In the genomic region with DNA sequence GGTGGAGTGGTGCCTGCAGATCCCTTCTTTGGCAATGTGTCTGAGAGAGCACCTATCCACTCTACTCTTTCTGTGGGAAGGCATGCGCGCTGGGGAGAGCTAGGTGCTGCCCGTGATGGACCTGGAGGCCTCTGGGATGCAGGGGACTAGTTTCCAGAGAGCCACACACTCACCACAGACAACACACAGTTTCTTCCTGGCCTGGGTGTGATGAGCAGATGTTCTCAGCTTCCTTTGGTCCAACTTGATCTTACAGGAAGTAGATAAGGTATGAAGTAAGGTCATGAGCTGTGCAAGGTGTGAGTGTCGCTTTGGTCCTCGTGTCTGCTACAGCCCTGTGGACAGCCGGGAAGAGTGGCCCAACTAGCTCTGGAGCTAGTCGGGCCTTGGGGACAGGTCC, we compare ENCODE assay signal across 10 cellular contexts. TPM values are rescaled to one million over a fixed set of nuclear protein-coding genes. Genes with fewer than 3 reads are reported as not detected.
DNase-seq lines count a peak whose midpoint lies in the region; ATAC-seq and TF ChIP-seq lines count a peak whose summit lies in the region.
"Had no signal": no experiment of that assay in that cellular context is flagged by ENCODE, and none has a peak within 500 bp of the region (broad histone marks: within the 10 kb centered on the region; RNA-seq: fewer than 3 reads in every experiment).

No MANE protein-coding gene starts in this region.

- POLR2A ChIA-PET in GM10248 (lab: Yijun Ruan, JAX) = no interaction called here

- peaks cover 61% of the 10 kb centered on the region for H4K20me1 ChIP-seq in BLaER1

- peaks cover 64% of the 10 kb centered on the region for H3K4me1 ChIP-seq in BLaER1

- H3K27me3 ChIP-seq in BLaER1 = no peaks in the 10 kb centered on the region
- H3K27me3 ChIP-seq: BE2C had no signal

- no peak for TF ChIP-seq CTCF in GM10248 (IDR thresholded peaks at IDR 0.05; ENCODE audit: control extremely low read depth, extremely low read depth, low read depth, missing control alignments)

- H3K4me3 Mint-ChIP-seq in IgD-negative memory B cell = peak overlapping the region; percentile 36 to 99 (median 49)
- peak overlapping the region; percentile 52 for H3K4me3 Mint-ChIP-seq in activated T-helper 17 cell treated with anti-CD3 and anti-CD28 coated beads, Interleukin-2, amount 50 U/mL, for 72 hours
- H3K4me3 Mint-ChIP-seq in naive B cell = peak overlapping the region in 7 of 8 donors; percentile 2 to 94 (median 56)

- no peak overlapping the region for H3K4me3 ChIP-seq in BLaER1

- no peak for ATAC-seq in activated T-helper 17 cell treated with anti-CD3 and anti-CD28 coated beads, Interleukin-2, amount 50 U/mL, for 72 hours (replicated peaks)
- ATAC-seq in naive B cell (ENCODE audit: low read depth in 2 of 2) = no peak
- no peak for ATAC-seq in HG03342 (IDR thresholded peaks at IDR 0.05; ENCODE audit: unreplicated experiment)
- ATAC-seq in HG03097 (IDR thresholded peaks at IDR 0.05; ENCODE audit: low FRiP score, unreplicated experiment) = no peak
- ATAC-seq in HG02885 (IDR thresholded peaks at IDR 0.05; ENCODE audit: poor library complexity, unreplicated experiment) = no peak

- H3K27me3 Mint-ChIP-seq in IgD-negative memory B cell = no peaks in the 10 kb centered on the region
- no peaks in the 10 kb centered on the region for H3K27me3 Mint-ChIP-seq in activated T-helper 17 cell treated with anti-CD3 and anti-CD28 coated beads, Interleukin-2, amount 50 U/mL, for 72 hours
- no peaks in the 10 kb centered on the region for H3K27me3 Mint-ChIP-seq in naive B cell

- H3K36me3 Mint-ChIP-seq in IgD-negative memory B cell (no peaks in the 10 kb centered on the region), naive B cell (no peaks in the 10 kb centered on the region)
- peaks cover 10% of the 10 kb centered on the region for H3K36me3 Mint-ChIP-seq in activated T-helper 17 cell treated with anti-CD3 and anti-CD28 coated beads, Interleukin-2, amount 50 U/mL, for 72 hours (ENCODE audit: low read depth)

- H3K27ac Mint-ChIP-seq in IgD-negative memory B cell (peak overlapping the region; percentile 78 to 94 (median 89)), naive B cell (peak overlapping the region; percentile 60 to 96 (median 94))
- H3K27ac Mint-ChIP-seq in activated T-helper 17 cell treated with anti-CD3 and anti-CD28 coated beads, Interleukin-2, amount 50 U/mL, for 72 hours = peak overlapping the region; percentile 39

- H3K4me1 Mint-ChIP-seq in IgD-negative memory B cell = peaks cover 25 to 39% (median 36%) of the 10 kb centered on the region in 3 donors
- peaks cover 38% of the 10 kb centered on the region for H3K4me1 Mint-ChIP-seq in activated T-helper 17 cell treated with anti-CD3 and anti-CD28 coated beads, Interleukin-2, amount 50 U/mL, for 72 hours
- H3K4me1 Mint-ChIP-seq in naive B cell = peaks cover 45 to 61% (median 53%) of the 10 kb centered on the region in 3 donors

- H3K36me3 ChIP-seq in BLaER1 = peaks cover 35% of the 10 kb centered on the region

- peak overlapping the region; percentile 49 for H3K27ac ChIP-seq in BLaER1

- H3K4me2 ChIP-seq in BLaER1 = peak overlapping the region; percentile 99

- H3K9me3 Mint-ChIP-seq in IgD-negative memory B cell (no peaks in the 10 kb centered on the region), naive B cell (no peaks in the 10 kb centered on the region)
- no peaks in the 10 kb centered on the region for H3K9me3 Mint-ChIP-seq in activated T-helper 17 cell treated with anti-CD3 and anti-CD28 coated beads, Interleukin-2, amount 50 U/mL, for 72 hours

- no peaks in the 10 kb centered on the region for H3K9me3 ChIP-seq in BLaER1
- H3K9me3 ChIP-seq: BE2C had no signal

- peak overlapping the region; percentile 15; the same call in 1 of the 2 replicates for H3K9ac ChIP-seq in BLaER1

- no peak for DNase-seq in naive B cell
- DNase-seq in GM10248 (ENCODE audit: extremely low spot score) = no peak
- DNase-seq: BE2C, NCI-H187 had no signal

- CTCF ChIA-PET in GM10248 (lab: Yijun Ruan, JAX) = interaction anchor here (1.2 to 7.7 kb wide), 5 partner anchors 10 to 88 kb away, joined by 3 to 82 read pairs (median 45); no protein-coding TSS in a partner anchor

RNA-seq across cellular contexts. Expression of a gene that starts 27.3 kb away (rescaled TPM):
- not detected for polyA plus RNA-seq in IgD-negative memory B cell
- total RNA-seq in activated T-helper 17 cell treated with anti-CD3 and anti-CD28 coated beads, Interleukin-2, amount 50 U/mL, for 72 hours = 1 to 10 TPM in 1 of 2 donors, under 1 TPM in 1; 0.66 to 1.5 TPM
- under 1 TPM in 1 of 6 donors, not detected in 5; 0.09 TPM for polyA plus RNA-seq in naive B cell (ENCODE audit: low read depth in 6 of 6)

Comparison
In these comparisons a context has a peak if more than half of its experiments do, and no peak if none do; other contexts are left out.
1. H3K27ac Mint-ChIP-seq: peak in every context shown above with its lines; median percentile 94 in naive B cell; 89 in IgD-negative memory B cell; 39 in activated T-helper 17 cell treated with anti-CD3 and anti-CD28 coated beads, Interleukin-2, amount 50 U/mL, for 72 hours.